In genomic region chr3:58989173-58989572, GRCh38 we compare ENCODE assay signal across 17 cellular contexts.
DNase-seq lines count a peak whose midpoint lies in the region; ATAC-seq and TF ChIP-seq lines count a peak whose summit lies in the region.
"Had no signal": no experiment of that assay in that cellular context is flagged by ENCODE, and none has a peak within 500 bp of the region (broad histone marks: within the 10 kb centered on the region; RNA-seq: fewer than 3 reads in every experiment).

No MANE protein-coding gene starts in this region.

- intact Hi-C loops in HCT116 (cut with micrococcal nuclease): no loop called here

- no peaks in the 10 kb centered on the region for H3K36me3 Mint-ChIP-seq in endothelial cell (ENCODE audit: low read depth, unreplicated experiment)

- no peak for TF ChIP-seq RAD21 in HCT116 (IDR thresholded peaks at IDR 0.05; ENCODE audit: low read depth)

- no peak overlapping the region for H3K27ac Mint-ChIP-seq in endothelial cell (ENCODE audit: unreplicated experiment)
- H3K27ac Mint-ChIP-seq: activated CD4-positive, alpha-beta T cell treated with anti-CD3 and anti-CD28 coated beads, Interleukin-2, amount 10 ng/mL, durations not matched to agents 24 days and 14 days; nephron; progenitor cell of endocrine pancreas had no signal

- no peaks in the 10 kb centered on the region for H3K79me2 ChIP-seq in HCT116 (ENCODE audit: insufficient read depth, low read length)

- H3K4me3 Mint-ChIP-seq in endothelial cell (ENCODE audit: unreplicated experiment): no peak overlapping the region
- H3K4me3 Mint-ChIP-seq: activated CD4-positive, alpha-beta T cell treated with anti-CD3 and anti-CD28 coated beads, Interleukin-2, amount 10 ng/mL, durations not matched to agents 24 days and 14 days; nephron had no signal

- POLR2A ChIA-PET in HCT116 (lab: Charles Lee): no interaction called here

- no peaks in the 10 kb centered on the region for H3K9me3 Mint-ChIP-seq in endothelial cell (ENCODE audit: unreplicated experiment)
- H3K9me3 Mint-ChIP-seq: activated CD4-positive, alpha-beta T cell treated with anti-CD3 and anti-CD28 coated beads, Interleukin-2, amount 10 ng/mL, durations not matched to agents 24 days and 14 days had no signal

- no peaks in the 10 kb centered on the region for H4K20me1 ChIP-seq in HCT116 (ENCODE audit: insufficient read depth)

- H3K27me3 ChIP-seq in HCT116 (ENCODE audit: insufficient read depth, low read length) (no peaks in the 10 kb centered on the region), adipocyte (replicated peaks; ENCODE audit: control insufficient read depth, insufficient read depth, low read length) (no peaks in the 10 kb centered on the region)
- H3K27me3 ChIP-seq: spleen had no signal

- TF ChIP-seq CTCF in HCT116 (IDR thresholded peaks at IDR 0.05 in 2 of 3, conservative IDR thresholded peaks at IDR 0.05 in 1 of 3; ENCODE audit: borderline replicate concordance in 1 of 3, insufficient read depth in 1 of 3, low read depth in 2 of 3, low read length in 2 of 3) (no peak), fibroblast of pulmonary artery (IDR thresholded peaks at IDR 0.05; ENCODE audit: low read length, missing control alignments) (no peak), endothelial cell (IDR thresholded peaks at IDR 0.05; ENCODE audit: unreplicated experiment) (no peak)

- no peak overlapping the region for H3K27ac ChIP-seq in HCT116 (ENCODE audit: low read depth, low read length)
- H3K27ac ChIP-seq: spleen had no signal

- H3K36me3 ChIP-seq in HCT116 (ENCODE audit: control insufficient read depth in 1 of 2, insufficient read depth in 2 of 2, low read length in 2 of 2): no peaks in the 10 kb centered on the region
- H3K36me3 ChIP-seq in adipocyte (ENCODE audit: control insufficient read depth, insufficient read depth, low read length, severe bottlenecking): no peaks in the 10 kb centered on the region
- H3K36me3 ChIP-seq: spleen had no signal

- H2AFZ ChIP-seq in HCT116 (ENCODE audit: low read depth, low read length, poor library complexity, severe bottlenecking): no peak overlapping the region

- RAD21 ChIA-PET in HCT116 (lab: Charles Lee; ENCODE audit: low non-redundant PET in 1 of 2, low total read pairs in 2 of 2, uncharacterized antibody in 2 of 2, unreplicated experiment in 2 of 2): no interaction called here

- H3K4me3 ChIP-seq in HCT116 (replicated peaks in 1 of 2; ENCODE audit: low read depth in 1 of 2, low read length in 2 of 2) (no peak overlapping the region), adipocyte (ENCODE audit: low read length) (no peak overlapping the region), fibroblast of pulmonary artery (replicated peaks; ENCODE audit: low read depth, low read length) (no peak overlapping the region)
- H3K4me3 ChIP-seq: spleen had no signal

- H3K27me3 Mint-ChIP-seq in endothelial cell (ENCODE audit: unreplicated experiment): peaks cover 1% of the 10 kb centered on the region
- H3K27me3 Mint-ChIP-seq: progenitor cell of endocrine pancreas had no signal

- no peaks in the 10 kb centered on the region for H3K9me2 ChIP-seq in HCT116 (ENCODE audit: insufficient read depth)

- no peaks in the 10 kb centered on the region for H3K9me3 ChIP-seq in HCT116 (ENCODE audit: control insufficient read depth in 1 of 2, insufficient read depth in 1 of 2, low read depth in 1 of 2, low read length in 2 of 2)
- peaks cover 8% of the 10 kb centered on the region for H3K9me3 ChIP-seq in adipocyte (ENCODE audit: control insufficient read depth, low read length)

- H3K4me2 ChIP-seq in HCT116 (ENCODE audit: low read length): peak overlapping the region; percentile 12

- no peaks in the 10 kb centered on the region for H3K4me1 Mint-ChIP-seq in endothelial cell (ENCODE audit: unreplicated experiment)
- H3K4me1 Mint-ChIP-seq: activated CD4-positive, alpha-beta T cell treated with anti-CD3 and anti-CD28 coated beads, Interleukin-2, amount 10 ng/mL, durations not matched to agents 24 days and 14 days; nephron had no signal

- DNase-seq in HCT116 (ENCODE audit: low read depth, low spot score) (no peak), adipocyte (ENCODE audit: low read depth) (peak; percentile 29), fibroblast of pulmonary artery (ENCODE audit: low read depth) (peak; percentile 27), nucleus accumbens (lab: John Stamatoyannopoulos, UW) (no peak), SHP77 treated with DMSO at 0.1 percent for 48 hours (lab: John Stamatoyannopoulos, UW) (no peak), endothelial cell (ENCODE audit: low spot score) (no peak)
- DNase-seq: activated CD4-positive, alpha-beta T cell treated with anti-CD3 and anti-CD28 coated beads, Interleukin-2, amount 10 ng/mL, durations not matched to agents 24 days and 14 days; activated CD8-positive, alpha-beta memory T cell treated with anti-CD3 and anti-CD28 coated beads, Interleukin-2, amount 50 U/mL, for 48 hours; C1 segment of cervical spinal cord; GF-D8; glutamatergic neuron; NCI-H146; spleen had no signal

- CTCF ChIA-PET in HCT116 (lab: Charles Lee): no interaction called here

- no peak for ATAC-seq in HCT116
- ATAC-seq in GM18868 (IDR thresholded peaks at IDR 0.05; ENCODE audit: unreplicated experiment): no peak
- ATAC-seq: Panc1 had no signal

- no peak for TF ChIP-seq POLR2A in HCT116 (IDR thresholded peaks at IDR 0.05; ENCODE audit: borderline replicate concordance, extremely low read depth, insufficient read depth, insufficient read length)

- H3K4me1 ChIP-seq in HCT116 (ENCODE audit: control insufficient read depth in 1 of 2, insufficient read depth in 2 of 2, low read length in 2 of 2) (peaks cover 0 to 11% of the 10 kb centered on the region in 2 experiments; a peak in 2 of 4 replicates), adipocyte (ENCODE audit: control insufficient read depth, insufficient read depth, low read length) (peaks cover 14% of the 10 kb centered on the region)
- H3K4me1 ChIP-seq: spleen had no signal

- BruUV-seq in HCT116 (replicated peaks; lab: Mats Ljungman, UMichigan): no TSS peak

- H3K9ac ChIP-seq in HCT116 (ENCODE audit: low read length) (no peak overlapping the region), adipocyte (ENCODE audit: low read length) (no peak overlapping the region)

TF ChIP-seq in HCT116, 20 proteins besides CTCF, POLR2A, EP300 and RAD21:
- TF ChIP-seq JUND (IDR thresholded peaks at IDR 0.05): no peak
- peak; percentile 18; the same call in 1 of the 2 replicates for TF ChIP-seq FOSL1 (IDR thresholded peaks at IDR 0.05; ENCODE audit: low read depth)
TF ChIP-seq in HCT116: peak in this region for 1.

Comparison
In these comparisons a context has a peak if more than half of its experiments do, and no peak if none do; other contexts are left out.
1. DNase-seq: peak in adipocyte (single experiment) and fibroblast of pulmonary artery (single experiment); none in HCT116 (single experiment), nucleus accumbens (0 of 56), SHP77 treated with DMSO at 0.1 percent for 48 hours (single experiment) and endothelial cell (single experiment).